17 cellular contexts compared by ENCODE assay signal in the genomic region with DNA sequence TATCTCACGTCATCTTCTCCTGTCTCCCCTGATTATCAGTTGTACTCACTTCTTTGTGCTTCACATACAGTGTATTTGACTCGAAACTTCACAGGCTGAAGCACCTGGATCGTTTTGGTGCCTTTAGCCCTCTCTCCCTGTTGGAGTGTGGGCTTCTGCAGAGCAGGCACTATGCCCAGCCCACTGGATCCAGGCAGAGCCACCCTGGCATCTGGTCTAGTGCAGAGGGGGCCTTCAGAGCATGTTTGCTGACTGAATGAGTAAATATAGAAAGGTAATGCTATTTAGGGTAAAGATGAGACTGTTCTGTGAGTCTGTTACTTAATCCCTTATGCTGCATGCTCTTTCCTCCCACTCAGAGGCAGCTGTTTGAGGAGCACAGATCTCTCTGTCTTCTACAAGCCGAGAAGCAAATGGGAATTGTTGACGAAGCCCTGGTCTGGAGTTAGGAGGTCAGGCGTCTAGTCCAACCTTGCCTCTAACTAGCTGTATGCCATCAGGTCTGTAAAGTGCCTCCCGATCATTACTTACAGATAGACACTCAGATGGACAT.
"Had no signal": no experiment of that assay in that cellular context is flagged by ENCODE, and none has a peak within 500 bp of the region (broad histone marks: within the 10 kb centered on the region; RNA-seq: fewer than 3 reads in every experiment).

No MANE protein-coding gene starts in this region.

- DNase-seq: activated B cell treated with CpG ODN at 0.5 μM for 24 hours; activated CD4-positive, alpha-beta T cell treated with anti-CD3 and anti-CD28 coated beads, Interleukin-2, amount 50 U/mL, for 1 hour; activated CD8-positive, alpha-beta memory T cell treated with anti-CD3 and anti-CD28 coated beads, Interleukin-2, amount 10 ng/mL, durations not matched to agents 7 days and 5 days; activated CD8-positive, alpha-beta T cell treated with anti-CD3 and anti-CD28 coated beads, Interleukin-2, amount 10 ng/mL, durations not matched to agents 7 days and 5 days; activated naive CD8-positive, alpha-beta T cell treated with anti-CD3 and anti-CD28 coated beads, Interleukin-2, amount 50 U/mL, for 24 hours; activated T-cell treated with anti-CD3 and anti-CD28 coated beads, Interleukin-2, amount 50 U/mL, for 48 hours; kidney; left colon; natural killer cell; ovary; retina; sigmoid colon; stimulated activated CD4-positive, alpha-beta T cell treated with anti-CD3 and anti-CD28 coated beads, Interleukin-1b, Interleukin-23, amount 100 ng/mL, for 48 hours; stimulated activated naive B cell treated with anti-CD40 and anti-IgM and Interleukin-4, amounts not matched to agents 10 μg/mL and 1 μg/mL and 100 μg/mL, for 72 hours; stomach; T-helper 17 cell had no signal

- ATAC-seq: activated CD8-positive, alpha-beta memory T cell treated with anti-CD3 and anti-CD28 coated beads, Interleukin-2, amount 10 ng/mL, durations not matched to agents 7 days and 5 days; activated CD8-positive, alpha-beta T cell treated with anti-CD3 and anti-CD28 coated beads, Interleukin-2, amount 10 ng/mL, durations not matched to agents 7 days and 5 days; activated naive CD8-positive, alpha-beta T cell treated with anti-CD3 and anti-CD28 coated beads, Interleukin-2, amount 50 U/mL, for 24 hours; gastroesophageal sphincter; left colon; natural killer cell; stimulated activated naive B cell treated with anti-CD40 and anti-IgM and Interleukin-4, amounts not matched to agents 10 μg/mL and 1 μg/mL and 100 μg/mL, for 72 hours; T-helper 17 cell had no signal
